Comparison of ENCODE assay signal across 28 cellular contexts in the genomic region with DNA sequence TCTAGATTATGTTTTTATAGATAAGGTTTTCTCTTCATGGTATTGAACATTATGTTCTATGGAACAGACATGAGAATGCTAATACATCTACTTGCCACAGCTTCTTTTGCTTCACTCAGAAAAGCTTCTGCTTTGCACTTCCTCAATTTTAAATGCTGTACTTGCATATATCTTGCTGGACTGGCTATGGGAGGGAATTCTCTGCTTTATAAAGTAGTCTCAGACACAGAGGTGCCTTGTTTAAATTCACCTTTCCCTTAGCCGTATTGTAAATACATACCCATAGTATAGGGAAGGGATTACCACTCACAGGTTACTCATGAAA.
DNase-seq lines count a peak whose midpoint lies in the region; ATAC-seq and TF ChIP-seq lines count a peak whose summit lies in the region.
"Had no signal": no experiment of that assay in that cellular context is flagged by ENCODE, and none has a peak within 500 bp of the region (broad histone marks: within the 10 kb centered on the region; RNA-seq: fewer than 3 reads in every experiment).

No MANE protein-coding gene starts in this region.

- no peaks in the 10 kb centered on the region for H3K9me3 ChIP-seq in esophagus muscularis mucosa
- H3K9me3 ChIP-seq: BLaER1 treated with 17β-estradiol and CSF1 and Interleukin-3, amounts not matched to agents 10 nM and 100 nM; uterus had no signal

- H3K4me1 ChIP-seq in esophagus muscularis mucosa, result no peaks in the 10 kb centered on the region
- H3K4me1 ChIP-seq: uterus had no signal

- H3K36me3 ChIP-seq in esophagus muscularis mucosa, result peaks cover 0 to 11% (median 4%) of the 10 kb centered on the region in 4 donors
- H3K36me3 ChIP-seq: uterus had no signal

- no peak for TF ChIP-seq POLR2A in esophagus muscularis mucosa (IDR thresholded peaks at IDR 0.05; ENCODE audit: low read depth)

- H3K4me3 ChIP-seq in epithelial cell of proximal tubule (ENCODE audit: low read depth, low read length), result peak overlapping the region; percentile 31
- H3K4me3 ChIP-seq in esophagus muscularis mucosa, result no peak overlapping the region
- H3K4me3 ChIP-seq: BLaER1 treated with 17β-estradiol and CSF1 and Interleukin-3, amounts not matched to agents 10 nM and 100 nM; PC-9; uterus had no signal

- ATAC-seq in GM18511 (IDR thresholded peaks at IDR 0.05; ENCODE audit: unreplicated experiment), result peak; percentile 49
- peak; percentile 46 for ATAC-seq in HG03108 (IDR thresholded peaks at IDR 0.05; ENCODE audit: unreplicated experiment)
- ATAC-seq in GM18867 (IDR thresholded peaks at IDR 0.05; ENCODE audit: unreplicated experiment), result no peak
- no peak for ATAC-seq in HG02571 (IDR thresholded peaks at IDR 0.05; ENCODE audit: unreplicated experiment)
- ATAC-seq in GM18498 (IDR thresholded peaks at IDR 0.05; ENCODE audit: unreplicated experiment), result no peak
- ATAC-seq: naive thymus-derived CD4-positive, alpha-beta T cell; stimulated activated memory B cell treated with anti-CD40 and anti-IgM and Interleukin-4, amounts not matched to agents 10 μg/mL and 1 μg/mL and 100 μg/mL, for 72 hours had no signal

- no peak overlapping the region for H3K27ac ChIP-seq in esophagus muscularis mucosa (replicated peaks in 1 of 4)
- H3K27ac ChIP-seq: BLaER1 treated with 17β-estradiol and CSF1 and Interleukin-3, amounts not matched to agents 10 nM and 100 nM; epithelial cell of prostate; PC-9; uterus had no signal

- whole genome bisulfite sequencing in esophagus muscularis mucosa, result 95% methylated on average over 1 of the region's 1 CpG

- intact Hi-C loops in esophagus muscularis mucosa (cut with DNase I), result no loop called here

- DNase-seq in NOMO-1 treated with DMSO at 0.1 percent for 48 hours (lab: John Stamatoyannopoulos, UW; ENCODE audit: unreplicated experiment) (peak; percentile 35), epithelial cell of proximal tubule (ENCODE audit: low read depth) (no peak), esophagus muscularis mucosa (ENCODE audit: extremely low spot score) (no peak)
- DNase-seq: activated CD8-positive, alpha-beta memory T cell treated with anti-CD3 and anti-CD28 coated beads for 24 hours; activated gamma-delta T cell treated with Interleukin-2 at 50 U/mL for 16 hours; activated T-cell treated with anti-CD3 and anti-CD28 coated beads, Interleukin-2, amount 50 U/mL, for 1 hour; DND-41; effector CD4-positive, alpha-beta T cell; foreskin fibroblast; GOT3; naive thymus-derived CD4-positive, alpha-beta T cell; NCI-H1417; NCI-H2081 treated with DMSO at 0.1 percent for 48 hours; NCI-H774; PC-9; retina; SHP77 treated with DMSO at 0.1 percent for 48 hours; small intestine; stimulated activated CD4-positive, alpha-beta T cell treated with anti-CD3 and anti-CD28 coated beads, Interleukin-1b, Interleukin-23, amount 100 ng/mL, for 48 hours; uterus had no signal

- no peaks in the 10 kb centered on the region for H3K27me3 ChIP-seq in esophagus muscularis mucosa
- H3K27me3 ChIP-seq: BLaER1 treated with 17β-estradiol and CSF1 and Interleukin-3, amounts not matched to agents 10 nM and 100 nM had no signal

- TF ChIP-seq CTCF in epithelial cell of proximal tubule (conservative IDR thresholded peaks at IDR 0.05; ENCODE audit: low read depth, low read length), result no peak
- TF ChIP-seq CTCF in esophagus muscularis mucosa (IDR thresholded peaks at IDR 0.05), result no peak

- TF ChIP-seq EP300 in esophagus muscularis mucosa (IDR thresholded peaks at IDR 0.05), result no peak

Comparison
In these comparisons a context has a peak if more than half of its experiments do, and no peak if none do; other contexts are left out.
1. ATAC-seq: peak in GM18511 (single experiment) and HG03108 (single experiment); none in GM18867 (single experiment), HG02571 (single experiment) and GM18498 (single experiment).